ENCODE assay signal across 8 cellular contexts in genomic region chr1:149927056-149927534, GRCh38. TPM values are rescaled to one million over a fixed set of nuclear protein-coding genes. Genes with fewer than 3 reads are reported as not detected.
DNase-seq lines count a peak whose midpoint lies in the region; ATAC-seq and TF ChIP-seq lines count a peak whose summit lies in the region.

No MANE protein-coding gene starts in this region.

- no peak for TF ChIP-seq POLR2A in thyroid gland (IDR thresholded peaks at IDR 0.05)

- H3K4me3 Mint-ChIP-seq in activated T-cell treated with anti-CD3 and anti-CD28 coated beads, Interleukin-2, amount 50 U/mL, for 4 hours: peak overlapping the region; percentile 99
- peak overlapping the region; percentile 98 for H3K4me3 Mint-ChIP-seq in activated naive CD8-positive, alpha-beta T cell treated with anti-CD3 and anti-CD28 coated beads for 36 hours

- H3K27me3 Mint-ChIP-seq in activated T-cell treated with anti-CD3 and anti-CD28 coated beads, Interleukin-2, amount 50 U/mL, for 4 hours (ENCODE audit: low read depth): no peaks in the 10 kb centered on the region
- no peaks in the 10 kb centered on the region for H3K27me3 Mint-ChIP-seq in activated naive CD8-positive, alpha-beta T cell treated with anti-CD3 and anti-CD28 coated beads for 36 hours

- H3K36me3 ChIP-seq in thyroid gland: peaks cover 42% of the 10 kb centered on the region in 2 donors

- no peaks in the 10 kb centered on the region for H3K9me3 Mint-ChIP-seq in activated T-cell treated with anti-CD3 and anti-CD28 coated beads, Interleukin-2, amount 50 U/mL, for 4 hours
- H3K9me3 Mint-ChIP-seq in activated naive CD8-positive, alpha-beta T cell treated with anti-CD3 and anti-CD28 coated beads for 36 hours: no peaks in the 10 kb centered on the region

- peaks cover 46% of the 10 kb centered on the region for H3K4me1 Mint-ChIP-seq in activated T-cell treated with anti-CD3 and anti-CD28 coated beads, Interleukin-2, amount 50 U/mL, for 4 hours (ENCODE audit: low read depth)
- H3K4me1 Mint-ChIP-seq in activated naive CD8-positive, alpha-beta T cell treated with anti-CD3 and anti-CD28 coated beads for 36 hours: peaks cover 24% of the 10 kb centered on the region

- H3K9me3 ChIP-seq in thyroid gland: no peaks in the 10 kb centered on the region

- peak overlapping the region; percentile 56 to 87 (median 57) for H3K4me3 ChIP-seq in thyroid gland (replicated peaks in 1 of 3)

- intact Hi-C loops in thyroid gland (cut with DNase I): no loop called here

- H3K4me1 ChIP-seq in thyroid gland: peaks cover 9 to 25% of the 10 kb centered on the region in 2 donors

- WGBS in thyroid gland, 2 donors: 1 to 7% methylated on average over 9 of the region's 9 CpGs

- peaks cover 42% of the 10 kb centered on the region for H3K36me3 Mint-ChIP-seq in activated T-cell treated with anti-CD3 and anti-CD28 coated beads, Interleukin-2, amount 50 U/mL, for 4 hours (ENCODE audit: insufficient read depth)
- peaks cover 47% of the 10 kb centered on the region for H3K36me3 Mint-ChIP-seq in activated naive CD8-positive, alpha-beta T cell treated with anti-CD3 and anti-CD28 coated beads for 36 hours

- no peaks in the 10 kb centered on the region for H3K27me3 ChIP-seq in thyroid gland

- H3K27ac Mint-ChIP-seq in activated naive CD8-positive, alpha-beta T cell treated with anti-CD3 and anti-CD28 coated beads for 36 hours: peak overlapping the region; percentile 94

- no peak for TF ChIP-seq CTCF in thyroid gland (IDR thresholded peaks at IDR 0.05)

- no peak for DNase-seq in activated T-cell treated with anti-CD3 and anti-CD28 coated beads, Interleukin-2, amount 50 U/mL, for 4 hours
- DNase-seq in activated T-cell treated with anti-CD3 and anti-CD28 coated beads for 4 hours: no peak
- DNase-seq in activated naive CD8-positive, alpha-beta T cell treated with anti-CD3 and anti-CD28 coated beads for 36 hours: no peak
- peak; percentile 74 for DNase-seq in kidney tubule cell (ENCODE audit: low spot score)
- no peak for DNase-seq in thyroid gland
- no peak for DNase-seq in NCI-H774 (lab: John Stamatoyannopoulos, UW)
- no peak for DNase-seq in central memory CD4-positive, alpha-beta T cell

- peak overlapping the region in 2 of 3 donors; percentile 94 to 95 for H3K27ac ChIP-seq in thyroid gland

- no peak for ATAC-seq in activated T-cell treated with anti-CD3 and anti-CD28 coated beads, Interleukin-2, amount 50 U/mL, for 4 hours
- no peak for ATAC-seq in HG03108 (IDR thresholded peaks at IDR 0.05; ENCODE audit: unreplicated experiment)

RNA-seq across cellular contexts. Expression of gene SF3B4, which starts 0.5 kb away (rescaled TPM):
- total RNA-seq in activated T-cell treated with anti-CD3 and anti-CD28 coated beads, Interleukin-2, amount 50 U/mL, for 4 hours: 100 to 1,000 TPM; 129 to 135 (median 130) TPM
- 100 to 1,000 TPM; 111 to 112 TPM for total RNA-seq in activated naive CD8-positive, alpha-beta T cell treated with anti-CD3 and anti-CD28 coated beads for 36 hours
- total RNA-seq in thyroid gland: 10 to 100 TPM; 10.2 to 17.9 (median 12.4) TPM

RNA-seq across cellular contexts. Expression of gene SV2A, which starts 9.5 kb away (rescaled TPM):
- total RNA-seq in activated T-cell treated with anti-CD3 and anti-CD28 coated beads, Interleukin-2, amount 50 U/mL, for 4 hours: 1 to 10 TPM; 4.8 to 5.4 (median 5.0) TPM
- total RNA-seq in activated naive CD8-positive, alpha-beta T cell treated with anti-CD3 and anti-CD28 coated beads for 36 hours: 10 to 100 TPM; 12.5 to 12.8 TPM
- 1 to 10 TPM; 3.0 to 5.9 (median 4.0) TPM for total RNA-seq in thyroid gland

RNA-seq across cellular contexts. Expression of gene MTMR11, which starts 9.6 kb away (rescaled TPM):
- total RNA-seq in activated T-cell treated with anti-CD3 and anti-CD28 coated beads, Interleukin-2, amount 50 U/mL, for 4 hours: 1 to 10 TPM; 1.3 to 2.5 (median 2.0) TPM
- total RNA-seq in activated naive CD8-positive, alpha-beta T cell treated with anti-CD3 and anti-CD28 coated beads for 36 hours: 1 to 10 TPM in 1 of 2 experiments, under 1 TPM in 1; 0.94 to 1.8 TPM
- total RNA-seq in thyroid gland: 1 to 10 TPM; 2.0 to 8.6 (median 5.6) TPM

RNA-seq across cellular contexts. Expression of gene BOLA1, which starts 27.7 kb away (rescaled TPM):
- total RNA-seq in activated T-cell treated with anti-CD3 and anti-CD28 coated beads, Interleukin-2, amount 50 U/mL, for 4 hours: 10 to 100 TPM; 15.7 to 18.9 (median 17.9) TPM
- 10 to 100 TPM; 20.6 to 22.6 TPM for total RNA-seq in activated naive CD8-positive, alpha-beta T cell treated with anti-CD3 and anti-CD28 coated beads for 36 hours
- total RNA-seq in thyroid gland: 10 to 100 TPM; 23.5 to 55.8 (median 31.6) TPM

Comparison
In these comparisons a context has a peak if more than half of its experiments do, and no peak if none do; other contexts are left out.
1. RNA of gene SF3B4, which starts 0.5 kb away (total RNA-seq): 129 to 135 TPM in activated T-cell treated with anti-CD3 and anti-CD28 coated beads, Interleukin-2, amount 50 U/mL, for 4 hours and 111 to 112 TPM in activated naive CD8-positive, alpha-beta T cell treated with anti-CD3 and anti-CD28 coated beads for 36 hours; 10.2 to 17.9 TPM in thyroid gland; every median in the first group is over 4 times any median in the second.